In the genomic region with DNA sequence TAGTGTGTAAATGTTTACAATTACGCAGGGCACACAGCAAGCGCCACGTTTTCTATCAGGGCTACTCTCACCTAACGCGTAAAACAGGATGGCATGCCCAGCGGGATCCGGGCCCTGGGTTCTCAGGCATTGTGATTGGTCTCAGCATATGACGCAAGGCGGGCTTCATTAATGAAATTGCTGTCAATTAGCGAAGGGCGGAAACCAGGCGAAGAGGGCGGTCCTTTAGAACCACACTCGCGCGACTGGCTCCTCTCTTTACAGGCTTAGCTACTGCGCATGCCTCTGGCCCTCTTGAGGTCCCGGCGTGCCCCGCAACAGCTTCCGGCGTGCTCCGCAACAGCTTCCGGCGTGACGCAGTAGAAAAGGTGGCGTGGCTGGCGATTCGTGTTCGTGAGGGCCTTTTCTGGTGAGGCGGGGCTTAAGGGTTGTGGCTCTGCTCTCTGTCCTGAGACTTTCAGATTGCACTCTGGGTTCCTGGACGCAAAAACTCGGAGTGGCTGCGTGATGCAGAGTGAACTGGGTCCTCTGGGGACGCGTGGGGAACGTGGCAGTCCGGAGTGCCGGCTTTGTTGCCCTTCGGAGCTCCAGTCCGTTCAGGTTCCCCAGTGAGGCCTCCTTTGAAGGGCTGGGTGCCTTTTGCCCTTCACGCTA, we compare ENCODE assay signal across 8 cellular contexts. TPM values are rescaled to one million over a fixed set of nuclear protein-coding genes. Genes with fewer than 3 reads are reported as not detected.
DNase-seq lines count a peak whose midpoint lies in the region; ATAC-seq, FAIRE-seq and TF ChIP-seq lines count a peak whose summit lies in the region.

No MANE protein-coding gene starts in this region.

- in situ Hi-C loops in T47D (cut with HindIII; ENCODE audit: low pct_unique_long_range_greater_than_20kb, low sequenced_read_pairs) = no loop called here

- H3K27ac Mint-ChIP-seq in MCF 10A (ENCODE audit: low read depth, unreplicated experiment) (no peak overlapping the region), activated B cell treated with CpG ODN at 0.5 μM for 24 hours (peak overlapping the region; percentile 84)

- H3K27me3 Mint-ChIP-seq in MCF 10A (ENCODE audit: insufficient read depth, unreplicated experiment) (peaks cover 12% of the 10 kb centered on the region), activated B cell treated with CpG ODN at 0.5 μM for 24 hours (peaks cover 9% of the 10 kb centered on the region)

- POLR2A ChIA-PET in MCF 10A (lab: Yijun Ruan, JAX) (no interaction called here), activated B cell treated with CpG ODN at 0.5 μM for 24 hours (lab: Charles Lee) (interaction anchor here (0.6 to 1.6 kb wide), 8 partner anchors 36 to 961 kb away, joined by 3 to 14 read pairs (median 6); partner anchors contain the start of genes NAA60, TIGD7, ZNF174 and ZNF597)

- H3K4me3 ChIP-seq in bronchial epithelial cell (ENCODE audit: low read depth, low read length) = peak overlapping the region; percentile 45

- no peaks in the 10 kb centered on the region for H3K36me3 Mint-ChIP-seq in MCF 10A (ENCODE audit: insufficient read depth, unreplicated experiment)
- H3K36me3 Mint-ChIP-seq in activated B cell treated with CpG ODN at 0.5 μM for 24 hours (ENCODE audit: low read depth) = peaks cover 5% of the 10 kb centered on the region

- no TSS peak for BruUV-seq in MCF 10A (replicated peaks; lab: Mats Ljungman, UMichigan)

- peak; percentile 90 to 100 for DNase-seq in T47D (ENCODE audit: low read depth in 1 of 2, low spot score in 1 of 2)
- no peak for DNase-seq in MCF 10A (ENCODE audit: unreplicated experiment)
- DNase-seq in NCI-H1092 treated with DMSO at 0.1 percent for 48 hours (lab: John Stamatoyannopoulos, UW) = peak; percentile 66
- peak; percentile 65 for DNase-seq in activated B cell treated with CpG ODN at 0.5 μM for 24 hours
- peak; percentile 79 for DNase-seq in bronchial epithelial cell (ENCODE audit: low read depth)
- peak; percentile 86 for DNase-seq in kidney glomerular epithelial cell (lab: John Stamatoyannopoulos, UW)
- DNase-seq in stimulated activated CD4-positive, alpha-beta T cell treated with anti-CD3 and anti-CD28 coated beads, Interleukin-2, amount 100 ng/mL, for 4 hours (ENCODE audit: low read depth) = peak; percentile 85
- DNase-seq in NCI-H1105 treated with DMSO at 0.1 percent for 48 hours (lab: John Stamatoyannopoulos, UW) = no peak

- H3K4me3 Mint-ChIP-seq in MCF 10A (ENCODE audit: unreplicated experiment) = no peak overlapping the region
- peak overlapping the region; percentile 82 for H3K4me3 Mint-ChIP-seq in activated B cell treated with CpG ODN at 0.5 μM for 24 hours

- no peaks in the 10 kb centered on the region for H3K27me3 ChIP-seq in bronchial epithelial cell (ENCODE audit: control insufficient read depth, insufficient read depth, low read length)

- intact Hi-C loops in MCF 10A (cut with micrococcal nuclease) = no loop called here
- intact Hi-C loops in activated B cell treated with CpG ODN at 0.5 μM for 24 hours (cut with micrococcal nuclease) = loop anchor here (1.0 to 5.0 kb wide), 5 partner anchors 36 to 130 kb away; partner anchors contain the start of genes NAA60, TIGD7, ZNF174 and ZNF200

- H3K9me3 Mint-ChIP-seq in MCF 10A (ENCODE audit: unreplicated experiment) = peaks cover 6% of the 10 kb centered on the region
- peaks cover 10% of the 10 kb centered on the region for H3K9me3 Mint-ChIP-seq in activated B cell treated with CpG ODN at 0.5 μM for 24 hours

- FAIRE-seq in bronchial epithelial cell (lab: Jason Lieb, UNC) = peak; percentile 13

- TF ChIP-seq CTCF in MCF 10A (IDR thresholded peaks at IDR 0.05; ENCODE audit: unreplicated experiment) (no peak), activated B cell treated with CpG ODN at 0.5 μM for 24 hours (IDR thresholded peaks at IDR 0.05) (no peak), bronchial epithelial cell (IDR thresholded peaks at IDR 0.05; ENCODE audit: insufficient read depth, low read length, severe bottlenecking) (no peak)

- peak; percentile 95 for ATAC-seq in activated B cell treated with CpG ODN at 0.5 μM for 24 hours (ENCODE audit: low read depth)

- no peaks in the 10 kb centered on the region for H3K36me3 ChIP-seq in bronchial epithelial cell (ENCODE audit: control insufficient read depth, insufficient read depth, low read length)

- no peaks in the 10 kb centered on the region for H3K4me1 Mint-ChIP-seq in MCF 10A (ENCODE audit: insufficient read depth, unreplicated experiment)
- peaks cover 12% of the 10 kb centered on the region for H3K4me1 Mint-ChIP-seq in activated B cell treated with CpG ODN at 0.5 μM for 24 hours

- CTCF ChIA-PET in MCF 10A (lab: Yijun Ruan, JAX) = no interaction called here
- CTCF ChIA-PET in activated B cell treated with CpG ODN at 0.5 μM for 24 hours (lab: Charles Lee) = no interaction called here

RNA-seq across cellular contexts. Expression of gene OR2C1, which starts 9.2 kb away (rescaled TPM):
- total RNA-seq in MCF 10A (2022) = not detected in 2 replicates
- 0.80 and 0.81 TPM in 2 replicates for total RNA-seq in activated B cell treated with CpG ODN at 0.5 μM for 24 hours
- not detected in 2 replicates for total RNA-seq in bronchial epithelial cell

RNA-seq across cellular contexts. Expression of gene ZSCAN32, which starts 35.9 kb away (rescaled TPM):
- total RNA-seq in MCF 10A (2022) (17.5 and 18.1 TPM in 2 replicates), activated B cell treated with CpG ODN at 0.5 μM for 24 hours (21.6 and 21.7 TPM in 2 replicates), bronchial epithelial cell (15.6 and 17.4 TPM in 2 replicates)

RNA-seq across cellular contexts. Expression of gene ZNF174, which starts 36.1 kb away (rescaled TPM):
- total RNA-seq in MCF 10A (2022) (7.5 and 8.9 TPM in 2 replicates), activated B cell treated with CpG ODN at 0.5 μM for 24 hours (9.0 and 10.4 TPM in 2 replicates), bronchial epithelial cell (4.2 TPM in 2 replicates)

RNA-seq across cellular contexts. Expression of gene ZNF75A, which starts 59.6 kb away (rescaled TPM):
- total RNA-seq in MCF 10A (2022) (24.3 and 28.2 TPM in 2 replicates), activated B cell treated with CpG ODN at 0.5 μM for 24 hours (84.0 and 97.9 TPM in 2 replicates), bronchial epithelial cell (22.9 and 23.2 TPM in 2 replicates)

RNA-seq across cellular contexts. Expression of gene TIGD7, which starts 59.7 kb away (rescaled TPM):
- 3.4 and 5.5 TPM in 2 replicates for total RNA-seq in MCF 10A (2022)
- total RNA-seq in activated B cell treated with CpG ODN at 0.5 μM for 24 hours = 6.7 and 11.0 TPM in 2 replicates
- 2.4 and 5.5 TPM in 2 replicates for total RNA-seq in bronchial epithelial cell

Comparison
In these comparisons a context has a peak if more than half of its experiments do, and no peak if none do; other contexts are left out.
1. DNase-seq: peak in T47D (2 of 2), NCI-H1092 treated with DMSO at 0.1 percent for 48 hours (single experiment), activated B cell treated with CpG ODN at 0.5 μM for 24 hours (single experiment), bronchial epithelial cell (single experiment), kidney glomerular epithelial cell (single experiment) and stimulated activated CD4-positive, alpha-beta T cell treated with anti-CD3 and anti-CD28 coated beads, Interleukin-2, amount 100 ng/mL, for 4 hours (single experiment); none in MCF 10A (single experiment) and NCI-H1105 treated with DMSO at 0.1 percent for 48 hours (single experiment).